ENCODE assay signal across 10 cellular contexts in genomic region chr11:66373690-66374287, GRCh38. TPM values are rescaled to one million over a fixed set of nuclear protein-coding genes. Genes with fewer than 3 reads are reported as not detected.
DNase-seq lines count a peak whose midpoint lies in the region; ATAC-seq, FAIRE-seq and TF ChIP-seq lines count a peak whose summit lies in the region.
"Not testable (repeated sequence)": the region's sequence is repeated elsewhere in the genome, so short reads cannot be mapped to it uniquely, and the experiment has no call there.
"Had no signal": no experiment of that assay in that cellular context is flagged by ENCODE, and none has a peak within 500 bp of the region (broad histone marks: within the 10 kb centered on the region; RNA-seq: fewer than 3 reads in every experiment).

No MANE protein-coding gene starts in this region.

- not testable (repeated sequence) for H3K27me3 Mint-ChIP-seq in T-helper 2 cell treated with Interferon-gamma antibody and Interleukin-4, amounts not matched to agents 5 μg/mL and 100 μg/mL, for 36 hours (ENCODE audit: low read depth); activated naive CD8-positive, alpha-beta T cell treated with anti-CD3 and anti-CD28 coated beads, Interleukin-2, amount 10 ng/mL, durations not matched to agents 7 days and 5 days; immature natural killer cell (ENCODE audit: low read depth in 3 of 3); neural progenitor cell (ENCODE audit: insufficient read depth, low read depth); stimulated activated naive CD8-positive, alpha-beta T cell treated with anti-CD3 and anti-CD28 coated beads, Interleukin-15, Interleukin-2, amounts not matched to agents 100 ng/mL and 50 ng/mL, for 24 hours

- not testable (repeated sequence) for H2AFZ ChIP-seq in endothelial cell of umbilical vein (ENCODE audit: low read depth, low read length); neural progenitor cell (replicated peaks)

- peaks cover 36% of the 10 kb centered on the region for H3F3A ChIP-seq in neural progenitor cell (ENCODE audit: low read depth)

- CTCF ChIA-PET in HEK293 (lab: Yijun Ruan, JAX), result interaction anchor here (1.5 to 6.5 kb wide), 2 partner anchors 13 to 15 kb away, joined by 4 to 41 read pairs; no protein-coding TSS in a partner anchor
- CTCF ChIA-PET in endothelial cell of umbilical vein (lab: Charles Lee), result interaction anchor here (0.7 to 5.3 kb wide), 3 partner anchors 10 to 65 kb away, joined by 5 to 65 read pairs (median 5); partner anchors contain the start of gene MRPL11

- H4K20me1 ChIP-seq in endothelial cell of umbilical vein (replicated peaks; ENCODE audit: control insufficient read depth, extremely low read depth, insufficient read depth, low read length), result not testable (repeated sequence)
- peaks cover 11% of the 10 kb centered on the region for H4K20me1 ChIP-seq in neural progenitor cell (ENCODE audit: low read depth)

- H3K4me1 Mint-ChIP-seq in T-helper 2 cell treated with Interferon-gamma antibody and Interleukin-4, amounts not matched to agents 5 μg/mL and 100 μg/mL, for 36 hours (ENCODE audit: low read depth), result peaks cover 16% of the 10 kb centered on the region
- peaks cover 14% of the 10 kb centered on the region for H3K4me1 Mint-ChIP-seq in activated naive CD8-positive, alpha-beta T cell treated with anti-CD3 and anti-CD28 coated beads, Interleukin-2, amount 10 ng/mL, durations not matched to agents 7 days and 5 days
- H3K4me1 Mint-ChIP-seq in immature natural killer cell, result not testable (repeated sequence)
- H3K4me1 Mint-ChIP-seq in neural progenitor cell, result peaks cover 24% of the 10 kb centered on the region
- H3K4me1 Mint-ChIP-seq in stimulated activated naive CD8-positive, alpha-beta T cell treated with anti-CD3 and anti-CD28 coated beads, Interleukin-15, Interleukin-2, amounts not matched to agents 100 ng/mL and 50 ng/mL, for 24 hours (ENCODE audit: low read depth), result peaks cover 23% of the 10 kb centered on the region

- not testable (repeated sequence) for H3K79me2 ChIP-seq in endothelial cell of umbilical vein (ENCODE audit: control insufficient read depth, insufficient read depth, low read length)
- H3K79me2 ChIP-seq in neural progenitor cell (ENCODE audit: low read depth), result peaks cover 22% of the 10 kb centered on the region

- H3K4me3 ChIP-seq in HEK293 (ENCODE audit: low read depth, low read length); endothelial cell of umbilical vein (replicated peaks in 1 of 3; ENCODE audit: insufficient read depth in 1 of 3, low read depth in 1 of 3, low read length in 3 of 3); neural progenitor cell: not testable (repeated sequence)

- not testable (repeated sequence) for H3K9me3 ChIP-seq in HEK293 (ENCODE audit: control insufficient read depth, insufficient read depth, low read depth, low read length); endothelial cell of umbilical vein (replicated peaks; ENCODE audit: control insufficient read depth, insufficient read depth, low read length); neural progenitor cell (ENCODE audit: low read depth)

- POLR2A ChIA-PET in HEK293 (lab: Yijun Ruan, JAX), result interaction anchor here (0.6 kb wide), 1 partner anchor 10 kb away, joined by 13 read pairs; no protein-coding TSS in a partner anchor
- POLR2A ChIA-PET in activated naive CD8-positive, alpha-beta T cell treated with anti-CD3 and anti-CD28 coated beads, Interleukin-2, amount 10 ng/mL, durations not matched to agents 7 days and 5 days (lab: Charles Lee), result interaction anchor here (1.1 kb wide), 1 partner anchor 15 kb away, joined by 3 read pairs; no protein-coding TSS in a partner anchor
- POLR2A ChIA-PET in endothelial cell of umbilical vein (lab: Charles Lee), result not testable (repeated sequence)

- TF ChIP-seq POLR2A in endothelial cell of umbilical vein (IDR thresholded peaks at IDR 0.05; ENCODE audit: low read depth, low read length), result not testable (repeated sequence)

- BruUV-seq in endothelial cell of umbilical vein (replicated peaks; lab: Mats Ljungman, UMichigan), result not testable (repeated sequence)

- H3K4me1 ChIP-seq in HEK293 (ENCODE audit: control insufficient read depth, insufficient read depth, low read length); endothelial cell of umbilical vein (ENCODE audit: control insufficient read depth, extremely low read depth, insufficient read depth, low read length): not testable (repeated sequence)
- peaks cover 15% of the 10 kb centered on the region for H3K4me1 ChIP-seq in neural progenitor cell

- peaks cover 10 to 16% of the 10 kb centered on the region in 2 experiments for H3K27me3 ChIP-seq in endothelial cell of umbilical vein (ENCODE audit: control insufficient read depth in 2 of 2, insufficient read depth in 2 of 2, low read length in 2 of 2)
- H3K27me3 ChIP-seq in neural progenitor cell, result not testable (repeated sequence)

- peak; percentile 24 for FAIRE-seq in endothelial cell of umbilical vein (lab: Jason Lieb, UNC)

- not testable (repeated sequence) for H3K4me2 ChIP-seq in endothelial cell of umbilical vein (ENCODE audit: insufficient read depth, low read length)
- H3K4me2 ChIP-seq in neural progenitor cell, result peak overlapping the region; percentile 24

- H3K27ac Mint-ChIP-seq in T-helper 2 cell treated with Interferon-gamma antibody and Interleukin-4, amounts not matched to agents 5 μg/mL and 100 μg/mL, for 36 hours; immature natural killer cell; neural progenitor cell: not testable (repeated sequence)
- peak overlapping the region; percentile 4 for H3K27ac Mint-ChIP-seq in activated naive CD8-positive, alpha-beta T cell treated with anti-CD3 and anti-CD28 coated beads, Interleukin-2, amount 10 ng/mL, durations not matched to agents 7 days and 5 days
- peak overlapping the region; percentile 21 for H3K27ac Mint-ChIP-seq in stimulated activated naive CD8-positive, alpha-beta T cell treated with anti-CD3 and anti-CD28 coated beads, Interleukin-15, Interleukin-2, amounts not matched to agents 100 ng/mL and 50 ng/mL, for 24 hours

- not testable (repeated sequence) for H3K36me3 Mint-ChIP-seq in T-helper 2 cell treated with Interferon-gamma antibody and Interleukin-4, amounts not matched to agents 5 μg/mL and 100 μg/mL, for 36 hours (ENCODE audit: low read depth); activated naive CD8-positive, alpha-beta T cell treated with anti-CD3 and anti-CD28 coated beads, Interleukin-2, amount 10 ng/mL, durations not matched to agents 7 days and 5 days; immature natural killer cell; neural progenitor cell; stimulated activated naive CD8-positive, alpha-beta T cell treated with anti-CD3 and anti-CD28 coated beads, Interleukin-15, Interleukin-2, amounts not matched to agents 100 ng/mL and 50 ng/mL, for 24 hours (ENCODE audit: low read depth)

- peak overlapping the region; percentile 1 for H3K4me3 Mint-ChIP-seq in T-helper 2 cell treated with Interferon-gamma antibody and Interleukin-4, amounts not matched to agents 5 μg/mL and 100 μg/mL, for 36 hours
- H3K4me3 Mint-ChIP-seq in activated naive CD8-positive, alpha-beta T cell treated with anti-CD3 and anti-CD28 coated beads, Interleukin-2, amount 10 ng/mL, durations not matched to agents 7 days and 5 days; stimulated activated naive CD8-positive, alpha-beta T cell treated with anti-CD3 and anti-CD28 coated beads, Interleukin-15, Interleukin-2, amounts not matched to agents 100 ng/mL and 50 ng/mL, for 24 hours: not testable (repeated sequence)
- peak overlapping the region in 3 of 5 donors; percentile 21 to 44 (median 36) for H3K4me3 Mint-ChIP-seq in immature natural killer cell
- H3K4me3 Mint-ChIP-seq in neural progenitor cell, result peak overlapping the region; percentile 95

- ATAC-seq in activated naive CD8-positive, alpha-beta T cell treated with anti-CD3 and anti-CD28 coated beads, Interleukin-2, amount 10 ng/mL, durations not matched to agents 7 days and 5 days (ENCODE audit: low read depth), result not testable (repeated sequence)

- intact Hi-C loops in endothelial cell of umbilical vein (cut with micrococcal nuclease), result not testable (repeated sequence)

- not testable (repeated sequence) for H3K9me3 Mint-ChIP-seq in T-helper 2 cell treated with Interferon-gamma antibody and Interleukin-4, amounts not matched to agents 5 μg/mL and 100 μg/mL, for 36 hours; activated naive CD8-positive, alpha-beta T cell treated with anti-CD3 and anti-CD28 coated beads, Interleukin-2, amount 10 ng/mL, durations not matched to agents 7 days and 5 days; immature natural killer cell; neural progenitor cell; stimulated activated naive CD8-positive, alpha-beta T cell treated with anti-CD3 and anti-CD28 coated beads, Interleukin-15, Interleukin-2, amounts not matched to agents 100 ng/mL and 50 ng/mL, for 24 hours

- not testable (repeated sequence) for H3K9me1 ChIP-seq in endothelial cell of umbilical vein (replicated peaks; ENCODE audit: control insufficient read depth, extremely low read depth, insufficient read depth, low read length)

- not testable (repeated sequence) for H3K36me3 ChIP-seq in HEK293 (ENCODE audit: control insufficient read depth in 2 of 2, insufficient read depth in 1 of 2, low read length in 2 of 2); endothelial cell of umbilical vein (ENCODE audit: control insufficient read depth in 2 of 2, extremely low read depth in 1 of 2, insufficient read depth in 2 of 2, low read length in 2 of 2); neural progenitor cell

- not testable (repeated sequence) for TF ChIP-seq CTCF in 22Rv1 (IDR thresholded peaks at IDR 0.05); HEK293 (tag by site-specific recombination; IDR thresholded peaks at IDR 0.05); endothelial cell of umbilical vein (IDR thresholded peaks at IDR 0.05; ENCODE audit: extremely low read depth in 1 of 2, insufficient read depth in 1 of 2, low read depth in 1 of 2, low read length in 2 of 2); neural progenitor cell (IDR thresholded peaks at IDR 0.05)

- DNase-seq in T-helper 2 cell treated with Interferon-gamma antibody and Interleukin-4, amounts not matched to agents 5 μg/mL and 100 μg/mL, for 36 hours (ENCODE audit: low spot score); activated naive CD8-positive, alpha-beta T cell treated with anti-CD3 and anti-CD28 coated beads, Interleukin-2, amount 10 ng/mL, durations not matched to agents 7 days and 5 days; endothelial cell of umbilical vein (ENCODE audit: low read depth, low spot score); immature natural killer cell; neural progenitor cell (ENCODE audit: low spot score): not testable (repeated sequence)

- not testable (repeated sequence) for H3K9ac ChIP-seq in endothelial cell of umbilical vein (replicated peaks; ENCODE audit: extremely low read depth, insufficient read depth, low read length); neural progenitor cell

- peak overlapping the region; percentile 97 for H3K27ac ChIP-seq in 22Rv1
- H3K27ac ChIP-seq in HEK293 (ENCODE audit: extremely low read depth, low read depth, low read length); endothelial cell of umbilical vein (ENCODE audit: insufficient read depth, low read depth, low read length); neural progenitor cell: not testable (repeated sequence)

- dilution Hi-C loops in endothelial cell of umbilical vein (cut with MboI; ENCODE audit: extremely low pct_ligation_motif_present, low sequenced_read_pairs), result not testable (repeated sequence)

RNA-seq across cellular contexts. Expression of gene SLC29A2, which starts 2.2 kb away (rescaled TPM):
- total RNA-seq in activated naive CD8-positive, alpha-beta T cell treated with anti-CD3 and anti-CD28 coated beads, Interleukin-2, amount 10 ng/mL, durations not matched to agents 7 days and 5 days, result 10 to 100 TPM; 11.2 to 12.1 TPM
- total RNA-seq in endothelial cell of umbilical vein (4.8 and 5.2 TPM in 2 replicates), neural progenitor cell (ENCODE audit: low replicate concordance) (6.9 and 15.3 TPM in 2 replicates)
- polyA plus RNA-seq in endothelial cell of umbilical vein (2.4 TPM in 2 replicates), immature natural killer cell (under 1 TPM in 2 of 3 donors, not detected in 1; 0.21 to 0.32 TPM)
- polyA plus RNA-seq in endothelial cell of umbilical vein (2011; cell fraction: cytosol; rRNA removed), result 1.6 and 1.8 TPM in 2 replicates
- 5.7 and 6.3 TPM in 2 replicates for polyA plus RNA-seq in endothelial cell of umbilical vein (2011; cell fraction: nucleus; rRNA removed)
- 1.9 and 2.8 TPM in 2 replicates for polyA plus RNA-seq in endothelial cell of umbilical vein (2012)
- polyA minus RNA-seq in endothelial cell of umbilical vein, result 2.4 TPM in 2 replicates
- 15.2 TPM for polyA minus RNA-seq in endothelial cell of umbilical vein (2011; cell fraction: cytosol; rRNA and poly(A)+ RNA removed)
- polyA minus RNA-seq in endothelial cell of umbilical vein (2011; cell fraction: nucleus; rRNA and poly(A)+ RNA removed), result 1.6 and 1.8 TPM in 2 replicates

RNA-seq across cellular contexts. Expression of gene B4GAT1, which starts 26.4 kb away (rescaled TPM):
- total RNA-seq in activated naive CD8-positive, alpha-beta T cell treated with anti-CD3 and anti-CD28 coated beads, Interleukin-2, amount 10 ng/mL, durations not matched to agents 7 days and 5 days, result 1 to 10 TPM; 9.5 to 9.7 TPM
- total RNA-seq in endothelial cell of umbilical vein (21.2 and 22.7 TPM in 2 replicates), neural progenitor cell (ENCODE audit: low replicate concordance) (40.9 and 57.1 TPM in 2 replicates)
- polyA plus RNA-seq in endothelial cell of umbilical vein (21.6 and 23.7 TPM in 2 replicates), immature natural killer cell (10 to 100 TPM in 1 of 3 donors, 1 to 10 TPM in 2; 7.0 to 11.1 (median 7.4) TPM)
- polyA plus RNA-seq in endothelial cell of umbilical vein (2011; cell fraction: cytosol; rRNA removed), result 14.1 and 15.5 TPM in 2 replicates
- 7.4 and 8.1 TPM in 2 replicates for polyA plus RNA-seq in endothelial cell of umbilical vein (2011; cell fraction: nucleus; rRNA removed)
- 29.7 and 30.5 TPM in 2 replicates for polyA plus RNA-seq in endothelial cell of umbilical vein (2012)
- 8.3 and 9.9 TPM in 2 replicates for polyA minus RNA-seq in endothelial cell of umbilical vein
- polyA minus RNA-seq in endothelial cell of umbilical vein (2011; cell fraction: cytosol; rRNA and poly(A)+ RNA removed), result 7.9 TPM
- polyA minus RNA-seq in endothelial cell of umbilical vein (2011; cell fraction: nucleus; rRNA and poly(A)+ RNA removed), result 1.7 and 2.5 TPM in 2 replicates

RNA-seq across cellular contexts. Expression of gene BRMS1, which starts 28.9 kb away (rescaled TPM):
- total RNA-seq in activated naive CD8-positive, alpha-beta T cell treated with anti-CD3 and anti-CD28 coated beads, Interleukin-2, amount 10 ng/mL, durations not matched to agents 7 days and 5 days, result 10 to 100 TPM; 45.4 to 47.8 TPM
- total RNA-seq in endothelial cell of umbilical vein (51.1 and 53.1 TPM in 2 replicates), neural progenitor cell (ENCODE audit: low replicate concordance) (16.4 and 34.6 TPM in 2 replicates)
- polyA plus RNA-seq in endothelial cell of umbilical vein (43.8 and 51.4 TPM in 2 replicates), immature natural killer cell (10 to 100 TPM; 69.3 to 79.8 (median 76.3) TPM)
- 48.6 and 55.7 TPM in 2 replicates for polyA plus RNA-seq in endothelial cell of umbilical vein (2011; cell fraction: cytosol; rRNA removed)
- polyA plus RNA-seq in endothelial cell of umbilical vein (2011; cell fraction: nucleus; rRNA removed), result 37.6 and 44.7 TPM in 2 replicates
- polyA plus RNA-seq in endothelial cell of umbilical vein (2012), result 45.8 and 49.6 TPM in 2 replicates
- 14.6 and 16.2 TPM in 2 replicates for polyA minus RNA-seq in endothelial cell of umbilical vein
- 27.4 TPM for polyA minus RNA-seq in endothelial cell of umbilical vein (2011; cell fraction: cytosol; rRNA and poly(A)+ RNA removed)
- polyA minus RNA-seq in endothelial cell of umbilical vein (2011; cell fraction: nucleus; rRNA and poly(A)+ RNA removed), result 8.8 and 8.9 TPM in 2 replicates

RNA-seq across cellular contexts. Expression of gene RIN1, which starts 37.6 kb away (rescaled TPM):
- total RNA-seq in activated naive CD8-positive, alpha-beta T cell treated with anti-CD3 and anti-CD28 coated beads, Interleukin-2, amount 10 ng/mL, durations not matched to agents 7 days and 5 days, result 1 to 10 TPM; 3.0 to 5.7 TPM
- total RNA-seq in endothelial cell of umbilical vein, result 9.1 and 10.2 TPM in 2 replicates
- 4.4 and 4.7 TPM in 2 replicates for polyA plus RNA-seq in endothelial cell of umbilical vein
- polyA plus RNA-seq in endothelial cell of umbilical vein (2011; cell fraction: cytosol; rRNA removed), result 2.3 and 3.1 TPM in 2 replicates
- polyA plus RNA-seq in endothelial cell of umbilical vein (2011; cell fraction: nucleus; rRNA removed), result 10.3 and 10.8 TPM in 2 replicates
- polyA plus RNA-seq in endothelial cell of umbilical vein (2012), result 7.1 TPM in 2 replicates
- polyA minus RNA-seq in endothelial cell of umbilical vein, result 1.1 and 1.9 TPM in 2 replicates
- 17.3 TPM for polyA minus RNA-seq in endothelial cell of umbilical vein (2011; cell fraction: cytosol; rRNA and poly(A)+ RNA removed)
- polyA minus RNA-seq in endothelial cell of umbilical vein (2011; cell fraction: nucleus; rRNA and poly(A)+ RNA removed), result 3.7 and 6.7 TPM in 2 replicates
- under 1 TPM in 2 of 3 donors, not detected in 1; 0.17 to 0.20 TPM for polyA plus RNA-seq in immature natural killer cell
- 0.56 and 2.6 TPM in 2 replicates for total RNA-seq in neural progenitor cell (ENCODE audit: low replicate concordance)

RNA-seq across cellular contexts. Expression of gene NPAS4, which starts 47.0 kb away (rescaled TPM):
- under 1 TPM; 0.23 to 0.67 TPM for total RNA-seq in activated naive CD8-positive, alpha-beta T cell treated with anti-CD3 and anti-CD28 coated beads, Interleukin-2, amount 10 ng/mL, durations not matched to agents 7 days and 5 days
- not detected in 2 replicates for total RNA-seq in endothelial cell of umbilical vein
- polyA plus RNA-seq in endothelial cell of umbilical vein, result not detected in 2 replicates
- not detected in 2 replicates for polyA plus RNA-seq in endothelial cell of umbilical vein (2011; cell fraction: cytosol; rRNA removed)
- not detected in 2 replicates for polyA plus RNA-seq in endothelial cell of umbilical vein (2011; cell fraction: nucleus; rRNA removed)
- not detected in 2 replicates for polyA plus RNA-seq in endothelial cell of umbilical vein (2012)
- polyA minus RNA-seq in endothelial cell of umbilical vein, result not detected in 2 replicates
- not detected for polyA minus RNA-seq in endothelial cell of umbilical vein (2011; cell fraction: cytosol; rRNA and poly(A)+ RNA removed)
- polyA minus RNA-seq in endothelial cell of umbilical vein (2011; cell fraction: nucleus; rRNA and poly(A)+ RNA removed), result not detected in 2 replicates
- polyA plus RNA-seq in immature natural killer cell, result not detected
- 0.65 TPM in 1 of 2 replicates, not detected in the other for total RNA-seq in neural progenitor cell (ENCODE audit: low replicate concordance)
- total RNA-seq: HT1080, PC-9 had no signal
